In genomic region chr7:43785425-43785824, GRCh38 we compare ENCODE assay signal across 9 cellular contexts. TPM values are rescaled to one million over a fixed set of nuclear protein-coding genes. Genes with fewer than 3 reads are reported as not detected.
DNase-seq lines count a peak whose midpoint lies in the region; ATAC-seq and TF ChIP-seq lines count a peak whose summit lies in the region.
"Had no signal": no experiment of that assay in that cellular context is flagged by ENCODE, and none has a peak within 500 bp of the region (broad histone marks: within the 10 kb centered on the region; RNA-seq: fewer than 3 reads in every experiment).

No MANE protein-coding gene starts in this region.

- H3K27me3 ChIP-seq in tibial nerve, result no peaks in the 10 kb centered on the region
- no peaks in the 10 kb centered on the region for H3K27me3 ChIP-seq in SJCRH30

- H3K27ac ChIP-seq in tibial nerve, result no peak overlapping the region
- H3K27ac ChIP-seq in SJCRH30, result no peak overlapping the region

- TF ChIP-seq POLR2A in tibial nerve (IDR thresholded peaks at IDR 0.05), result no peak

- TF ChIP-seq CTCF in fibroblast of pulmonary artery (IDR thresholded peaks at IDR 0.05; ENCODE audit: low read length, missing control alignments) (no peak), omental fat pad (IDR thresholded peaks at IDR 0.05) (no peak), tibial nerve (IDR thresholded peaks at IDR 0.05) (no peak)

- H3K36me3 ChIP-seq in tibial nerve (peaks cover 0 to 41% (median 0%) of the 10 kb centered on the region in 3 donors), SJCRH30 (0 out of 2 replicates have a peak, but pooled peaks cover 5% of the 10 kb centered on the region)

- H3K4me3 ChIP-seq in fibroblast of pulmonary artery (replicated peaks; ENCODE audit: low read depth, low read length) (no peak overlapping the region), tibial nerve (no peak overlapping the region), SJCRH30 (no peak overlapping the region)

- H3K4me1 ChIP-seq in tibial nerve (no peaks in the 10 kb centered on the region), SJCRH30 (no peaks in the 10 kb centered on the region)

- WGBS in tibial nerve, 2 donors, result 53 to 72% methylated on average over 2 of the region's 2 CpGs

- DNase-seq in COLO829 (ENCODE audit: low spot score) (peak; percentile 16), RPMI7951 (ENCODE audit: low read depth) (peak; percentile 86), fibroblast of pulmonary artery (ENCODE audit: low read depth) (peak; percentile 94), omental fat pad (ENCODE audit: low spot score) (no peak), SIG-M5 treated with dmso at 0.1 percent for 504 hours (lab: John Stamatoyannopoulos, UW; ENCODE audit: unreplicated experiment) (no peak), NK-92 (lab: John Stamatoyannopoulos, UW; ENCODE audit: unreplicated experiment) (no peak), tibial nerve (ENCODE audit: low spot score in 2 of 2) (no peak), SJCRH30 (no peak)

- no peaks in the 10 kb centered on the region for H3K9me3 ChIP-seq in tibial nerve
- no peaks in the 10 kb centered on the region for H3K9me3 ChIP-seq in SJCRH30 (replicated peaks)

- TF ChIP-seq EP300 in tibial nerve (IDR thresholded peaks at IDR 0.05), result no peak

- peak; percentile 92 for ATAC-seq in omental fat pad (ENCODE audit: low FRiP score)
- ATAC-seq: Panc1 had no signal

RNA-seq across cellular contexts. Expression of gene BLVRA, which starts 26.9 kb away (rescaled TPM):
- total RNA-seq in RPMI7951 (2014; rRNA removed; shearing (Covaris generic)), result 65.5 and 84.7 TPM in 2 replicates
- total RNA-seq in omental fat pad (10 to 100 TPM; 36.3 to 75.3 (median 58.8) TPM), tibial nerve (10 to 100 TPM; 32.2 to 70.5 (median 48.5) TPM)
- total RNA-seq in SJCRH30 (2014; rRNA removed; shearing (Covaris generic)), result 42.0 and 42.8 TPM in 2 replicates

RNA-seq across cellular contexts. Expression of gene COA1, which starts 56.1 kb away (rescaled TPM):
- 228 and 245 TPM in 2 replicates for total RNA-seq in RPMI7951 (2014; rRNA removed; shearing (Covaris generic))
- total RNA-seq in omental fat pad (10 to 100 TPM; 34.5 to 57.4 (median 44.3) TPM), tibial nerve (10 to 100 TPM; 58.5 to 74.1 (median 64.7) TPM)
- total RNA-seq in SJCRH30 (2014; rRNA removed; shearing (Covaris generic)), result 132 and 134 TPM in 2 replicates

Comparison
In these comparisons a context has a peak if more than half of its experiments do, and no peak if none do; other contexts are left out.
1. DNase-seq: peak in COLO829 (single experiment), RPMI7951 (single experiment) and fibroblast of pulmonary artery (single experiment); none in omental fat pad (single experiment), SIG-M5 treated with dmso at 0.1 percent for 504 hours (single experiment), NK-92 (single experiment), tibial nerve (0 of 2) and SJCRH30 (0 of 2).